Comparison of ENCODE assay signal across 1 cellular context in genomic region chr19:36114763-36115452, GRCh38.
A peak's percentile ranks its signal among the peaks of the same experiment; 100 is the strongest.
TF ChIP-seq lines count a peak whose summit lies in the region.

POLR2I (minus strand) TSS chr19:36114875; CDS start chr19:36114856, 19 bp downstream.

TF ChIP-seq in A549, 52 proteins besides CTCF, POLR2A, EP300 and RAD21 (continued from another document):
- peak; percentile 93 for TF ChIP-seq ATOH8 (CRISPR knock-in tag; IDR thresholded peaks at IDR 0.05; ENCODE audit: low read depth)
- peak; percentile 73; the same call in 1 of the 2 replicates for TF ChIP-seq PHF8 (IDR thresholded peaks at IDR 0.05; ENCODE audit: borderline replicate concordance, low read depth)
- peak; percentile 86 for TF ChIP-seq BHLHE40 (IDR thresholded peaks at IDR 0.05; ENCODE audit: low read depth, low read length)
- TF ChIP-seq HOXA7 (CRISPR knock-in tag; IDR thresholded peaks at IDR 0.05) = no peak
- TF ChIP-seq, protein P1, sequence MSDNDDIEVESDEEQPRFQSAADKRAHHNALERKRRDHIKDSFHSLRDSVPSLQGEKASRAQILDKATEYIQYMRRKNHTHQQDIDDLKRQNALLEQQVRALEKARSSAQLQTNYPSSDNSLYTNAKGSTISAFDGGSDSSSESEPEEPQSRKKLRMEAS (IDR thresholded peaks at IDR 0.05) = peak; percentile 100
- TF ChIP-seq RCOR1 (IDR thresholded peaks at IDR 0.05; ENCODE audit: low read depth, low read length) = no peak
